In the genomic region with DNA sequence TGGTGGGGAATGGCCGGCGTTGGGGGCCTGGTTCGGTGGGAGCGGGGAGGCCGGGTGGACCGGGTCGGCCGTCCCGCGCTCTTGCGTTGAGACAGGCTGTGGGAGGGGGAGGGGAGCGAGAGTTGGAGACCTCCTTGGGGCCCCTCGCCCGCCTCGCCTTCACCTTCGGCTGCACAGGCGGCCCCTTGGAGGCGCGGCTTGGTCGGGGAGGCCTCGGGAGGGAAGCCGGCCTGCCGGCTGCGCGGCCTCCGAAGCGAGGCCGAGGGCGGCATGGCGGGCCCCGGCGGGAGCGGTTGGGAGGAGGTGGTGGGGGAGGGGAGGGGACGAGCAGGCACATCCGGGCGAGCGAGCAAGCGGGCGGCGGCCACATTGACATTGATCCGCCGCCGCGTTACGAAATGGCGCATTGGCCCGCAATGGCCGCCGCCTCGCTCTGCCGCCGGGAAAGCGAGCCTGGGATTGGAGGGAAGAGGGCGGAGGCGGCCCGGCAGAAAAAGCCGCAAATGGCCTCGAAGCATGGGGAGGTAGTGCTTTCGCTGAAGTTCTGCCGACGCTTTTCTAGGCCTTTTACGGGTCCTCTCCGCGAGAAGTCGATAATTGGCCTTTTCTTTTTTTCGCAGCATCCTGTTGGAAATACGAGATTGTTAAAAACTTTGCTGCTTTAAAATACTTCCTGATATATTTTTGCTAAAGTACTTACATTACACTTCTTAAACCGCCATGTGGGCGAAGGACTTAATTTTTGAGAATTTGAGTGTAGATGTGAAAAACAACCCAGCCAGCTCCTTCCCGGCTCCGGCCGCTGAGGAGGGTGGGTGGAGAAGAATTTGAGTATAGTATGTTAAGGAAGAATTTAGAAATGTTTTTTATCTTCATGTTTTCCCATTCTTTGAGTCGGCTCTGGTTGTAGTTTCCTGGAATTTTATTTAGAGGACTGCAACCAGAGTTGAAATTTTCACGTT, we compare ENCODE assay signal across 1 cellular context.
TF ChIP-seq lines count a peak whose summit lies in the region.

No MANE protein-coding gene starts in this region.

TF ChIP-seq in HepG2, 621 proteins besides CTCF, POLR2A, EP300 and RAD21 (continued from another document and continues in another):
- TF ChIP-seq, protein P1, sequence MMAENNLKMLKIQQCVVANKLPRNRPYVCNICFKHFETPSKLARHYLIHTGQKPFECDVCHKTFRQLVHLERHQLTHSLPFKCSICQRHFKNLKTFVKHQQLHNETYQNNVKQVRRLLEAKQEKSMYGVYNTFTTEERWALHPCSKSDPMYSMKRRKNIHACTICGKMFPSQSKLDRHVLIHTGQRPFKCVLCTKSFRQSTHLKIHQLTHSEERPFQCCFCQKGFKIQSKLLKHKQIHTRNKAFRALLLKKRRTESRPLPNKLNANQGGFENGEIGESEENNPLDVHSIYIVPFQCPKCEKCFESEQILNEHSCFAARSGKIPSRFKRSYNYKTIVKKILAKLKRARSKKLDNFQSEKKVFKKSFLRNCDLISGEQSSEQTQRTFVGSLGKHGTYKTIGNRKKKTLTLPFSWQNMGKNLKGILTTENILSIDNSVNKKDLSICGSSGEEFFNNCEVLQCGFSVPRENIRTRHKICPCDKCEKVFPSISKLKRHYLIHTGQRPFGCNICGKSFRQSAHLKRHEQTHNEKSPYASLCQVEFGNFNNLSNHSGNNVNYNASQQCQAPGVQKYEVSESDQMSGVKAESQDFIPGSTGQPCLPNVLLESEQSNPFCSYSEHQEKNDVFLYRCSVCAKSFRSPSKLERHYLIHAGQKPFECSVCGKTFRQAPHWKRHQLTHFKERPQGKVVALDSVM (CRISPR knock-in tag; IDR thresholded peaks at IDR 0.05), result peak; percentile 96
- peak; percentile 83; the same call in 1 of the 2 replicates for TF ChIP-seq ZNF782 (CRISPR knock-in tag; IDR thresholded peaks at IDR 0.05; ENCODE audit: borderline replicate concordance)
- TF ChIP-seq ZNF547 (CRISPR knock-in tag; IDR thresholded peaks at IDR 0.05), result no peak; the same call in none of the 2 replicates
- 0 out of 2 replicates have a peak, but pooled peaks have one; percentile 69 for TF ChIP-seq REPIN1 (CRISPR knock-in tag; IDR thresholded peaks at IDR 0.05; ENCODE audit: borderline replicate concordance, low read depth)
- TF ChIP-seq ZFP62 (CRISPR knock-in tag; IDR thresholded peaks at IDR 0.05), result no peak
- TF ChIP-seq SMYD3 (CRISPR knock-in tag; IDR thresholded peaks at IDR 0.05), result peak; percentile 68
- no peak; the same call in 1 of the 2 replicates for TF ChIP-seq ZNF577 (CRISPR knock-in tag; IDR thresholded peaks at IDR 0.05; ENCODE audit: borderline replicate concordance, low read depth)
- TF ChIP-seq TBX3 (IDR thresholded peaks at IDR 0.05; ENCODE audit: borderline replicate concordance), result peak; percentile 15; the same call in 1 of the 2 replicates
- peak; percentile 60 for TF ChIP-seq JARID2 (CRISPR knock-in tag; IDR thresholded peaks at IDR 0.05; ENCODE audit: insufficient replicate concordance)
- TF ChIP-seq ATF7-NPFF (CRISPR knock-in tag; IDR thresholded peaks at IDR 0.05; ENCODE audit: low read depth), result peak; percentile 73
- TF ChIP-seq STAG1 (CRISPR knock-in tag; IDR thresholded peaks at IDR 0.05), result 0 out of 2 replicates have a peak, but pooled peaks have one; percentile 17
- peak; percentile 90 for TF ChIP-seq HDAC2 (CRISPR knock-in tag; IDR thresholded peaks at IDR 0.05)
- TF ChIP-seq MTF1 (CRISPR knock-in tag; IDR thresholded peaks at IDR 0.05), result no peak
- TF ChIP-seq, protein P2, sequence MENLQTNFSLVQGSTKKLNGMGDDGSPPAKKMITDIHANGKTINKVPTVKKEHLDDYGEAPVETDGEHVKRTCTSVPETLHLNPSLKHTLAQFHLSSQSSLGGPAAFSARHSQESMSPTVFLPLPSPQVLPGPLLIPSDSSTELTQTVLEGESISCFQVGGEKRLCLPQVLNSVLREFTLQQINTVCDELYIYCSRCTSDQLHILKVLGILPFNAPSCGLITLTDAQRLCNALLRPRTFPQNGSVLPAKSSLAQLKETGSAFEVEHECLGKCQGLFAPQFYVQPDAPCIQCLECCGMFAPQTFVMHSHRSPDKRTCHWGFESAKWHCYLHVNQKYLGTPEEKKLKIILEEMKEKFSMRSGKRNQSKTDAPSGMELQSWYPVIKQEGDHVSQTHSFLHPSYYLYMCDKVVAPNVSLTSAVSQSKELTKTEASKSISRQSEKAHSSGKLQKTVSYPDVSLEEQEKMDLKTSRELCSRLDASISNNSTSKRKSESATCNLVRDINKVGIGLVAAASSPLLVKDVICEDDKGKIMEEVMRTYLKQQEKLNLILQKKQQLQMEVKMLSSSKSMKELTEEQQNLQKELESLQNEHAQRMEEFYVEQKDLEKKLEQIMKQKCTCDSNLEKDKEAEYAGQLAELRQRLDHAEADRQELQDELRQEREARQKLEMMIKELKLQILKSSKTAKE (CRISPR knock-in tag; IDR thresholded peaks at IDR 0.05; ENCODE audit: borderline replicate concordance), result peak; percentile 79; the same call in 1 of the 2 replicates
- TF ChIP-seq NFIC (IDR thresholded peaks at IDR 0.05; ENCODE audit: low read length), result 0 out of 2 replicates have a peak, but pooled peaks have one; percentile 15
- no peak for TF ChIP-seq ZNF264 (CRISPR knock-in tag; IDR thresholded peaks at IDR 0.05)
- TF ChIP-seq MAF1 (CRISPR knock-in tag; IDR thresholded peaks at IDR 0.05; ENCODE audit: borderline replicate concordance), result peak; percentile 43; the same call in 1 of the 2 replicates
- TF ChIP-seq, protein P3, sequence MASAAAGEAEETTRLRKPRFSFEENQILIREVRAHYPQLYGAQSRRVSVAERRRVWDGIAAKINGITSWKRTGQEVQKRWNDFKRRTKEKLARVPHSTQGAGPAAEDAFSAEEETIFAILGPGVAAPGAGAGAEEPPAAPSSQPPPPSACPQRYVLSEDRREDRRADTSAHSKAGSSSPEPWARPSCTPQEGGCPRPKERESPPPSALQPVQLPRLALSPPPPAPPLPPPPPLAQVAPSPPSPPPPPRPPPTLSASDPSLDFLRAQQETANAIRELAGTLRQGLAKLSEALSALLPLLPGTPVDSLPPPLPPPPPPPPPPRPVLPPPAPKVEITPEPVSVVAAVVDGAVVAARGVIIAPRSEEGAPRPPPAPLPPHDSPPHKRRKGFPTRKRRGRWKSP (CRISPR knock-in tag; IDR thresholded peaks at IDR 0.05), result no peak
- TF ChIP-seq ZFYVE20 (CRISPR knock-in tag; IDR thresholded peaks at IDR 0.05; ENCODE audit: borderline replicate concordance, low read depth), result peak; percentile 57; the same call in 1 of the 2 replicates
- TF ChIP-seq, protein P4, sequence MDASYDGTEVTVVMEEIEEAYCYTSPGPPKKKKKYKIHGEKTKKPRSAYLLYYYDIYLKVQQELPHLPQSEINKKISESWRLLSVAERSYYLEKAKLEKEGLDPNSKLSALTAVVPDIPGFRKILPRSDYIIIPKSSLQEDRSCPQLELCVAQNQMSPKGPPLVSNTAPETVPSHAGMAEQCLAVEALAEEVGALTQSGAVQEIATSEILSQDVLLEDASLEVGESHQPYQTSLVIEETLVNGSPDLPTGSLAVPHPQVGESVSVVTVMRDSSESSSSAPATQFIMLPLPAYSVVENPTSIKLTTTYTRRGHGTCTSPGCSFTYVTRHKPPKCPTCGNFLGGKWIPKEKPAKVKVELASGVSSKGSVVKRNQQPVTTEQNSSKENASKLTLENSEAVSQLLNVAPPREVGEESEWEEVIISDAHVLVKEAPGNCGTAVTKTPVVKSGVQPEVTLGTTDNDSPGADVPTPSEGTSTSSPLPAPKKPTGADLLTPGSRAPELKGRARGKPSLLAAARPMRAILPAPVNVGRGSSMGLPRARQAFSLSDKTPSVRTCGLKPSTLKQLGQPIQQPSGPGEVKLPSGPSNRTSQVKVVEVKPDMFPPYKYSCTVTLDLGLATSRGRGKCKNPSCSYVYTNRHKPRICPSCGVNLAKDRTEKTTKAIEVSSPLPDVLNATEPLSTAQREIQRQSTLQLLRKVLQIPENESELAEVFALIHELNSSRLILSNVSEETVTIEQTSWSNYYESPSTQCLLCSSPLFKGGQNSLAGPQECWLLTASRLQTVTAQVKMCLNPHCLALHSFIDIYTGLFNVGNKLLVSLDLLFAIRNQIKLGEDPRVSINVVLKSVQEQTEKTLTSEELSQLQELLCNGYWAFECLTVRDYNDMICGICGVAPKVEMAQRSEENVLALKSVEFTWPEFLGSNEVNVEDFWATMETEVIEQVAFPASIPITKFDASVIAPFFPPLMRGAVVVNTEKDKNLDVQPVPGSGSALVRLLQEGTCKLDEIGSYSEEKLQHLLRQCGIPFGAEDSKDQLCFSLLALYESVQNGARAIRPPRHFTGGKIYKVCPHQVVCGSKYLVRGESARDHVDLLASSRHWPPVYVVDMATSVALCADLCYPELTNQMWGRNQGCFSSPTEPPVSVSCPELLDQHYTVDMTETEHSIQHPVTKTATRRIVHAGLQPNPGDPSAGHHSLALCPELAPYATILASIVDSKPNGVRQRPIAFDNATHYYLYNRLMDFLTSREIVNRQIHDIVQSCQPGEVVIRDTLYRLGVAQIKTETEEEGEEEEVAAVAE (CRISPR knock-in tag; IDR thresholded peaks at IDR 0.05; ENCODE audit: borderline replicate concordance), result peak; percentile 91; the same call in 1 of the 2 replicates
- TF ChIP-seq ZNF780A (CRISPR knock-in tag; IDR thresholded peaks at IDR 0.05), result 0 out of 2 replicates have a peak, but pooled peaks have one; percentile 43
- TF ChIP-seq, protein P5, sequence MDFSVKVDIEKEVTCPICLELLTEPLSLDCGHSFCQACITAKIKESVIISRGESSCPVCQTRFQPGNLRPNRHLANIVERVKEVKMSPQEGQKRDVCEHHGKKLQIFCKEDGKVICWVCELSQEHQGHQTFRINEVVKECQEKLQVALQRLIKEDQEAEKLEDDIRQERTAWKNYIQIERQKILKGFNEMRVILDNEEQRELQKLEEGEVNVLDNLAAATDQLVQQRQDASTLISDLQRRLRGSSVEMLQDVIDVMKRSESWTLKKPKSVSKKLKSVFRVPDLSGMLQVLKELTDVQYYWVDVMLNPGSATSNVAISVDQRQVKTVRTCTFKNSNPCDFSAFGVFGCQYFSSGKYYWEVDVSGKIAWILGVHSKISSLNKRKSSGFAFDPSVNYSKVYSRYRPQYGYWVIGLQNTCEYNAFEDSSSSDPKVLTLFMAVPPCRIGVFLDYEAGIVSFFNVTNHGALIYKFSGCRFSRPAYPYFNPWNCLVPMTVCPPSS (IDR thresholded peaks at IDR 0.05), result no peak
- TF ChIP-seq, protein P6, sequence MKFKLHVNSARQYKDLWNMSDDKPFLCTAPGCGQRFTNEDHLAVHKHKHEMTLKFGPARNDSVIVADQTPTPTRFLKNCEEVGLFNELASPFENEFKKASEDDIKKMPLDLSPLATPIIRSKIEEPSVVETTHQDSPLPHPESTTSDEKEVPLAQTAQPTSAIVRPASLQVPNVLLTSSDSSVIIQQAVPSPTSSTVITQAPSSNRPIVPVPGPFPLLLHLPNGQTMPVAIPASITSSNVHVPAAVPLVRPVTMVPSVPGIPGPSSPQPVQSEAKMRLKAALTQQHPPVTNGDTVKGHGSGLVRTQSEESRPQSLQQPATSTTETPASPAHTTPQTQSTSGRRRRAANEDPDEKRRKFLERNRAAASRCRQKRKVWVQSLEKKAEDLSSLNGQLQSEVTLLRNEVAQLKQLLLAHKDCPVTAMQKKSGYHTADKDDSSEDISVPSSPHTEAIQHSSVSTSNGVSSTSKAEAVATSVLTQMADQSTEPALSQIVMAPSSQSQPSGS (CRISPR knock-in tag; IDR thresholded peaks at IDR 0.05), result peak; percentile 93
- no peak for TF ChIP-seq NRL (CRISPR knock-in tag; IDR thresholded peaks at IDR 0.05; ENCODE audit: borderline replicate concordance)
- TF ChIP-seq, protein P7, sequence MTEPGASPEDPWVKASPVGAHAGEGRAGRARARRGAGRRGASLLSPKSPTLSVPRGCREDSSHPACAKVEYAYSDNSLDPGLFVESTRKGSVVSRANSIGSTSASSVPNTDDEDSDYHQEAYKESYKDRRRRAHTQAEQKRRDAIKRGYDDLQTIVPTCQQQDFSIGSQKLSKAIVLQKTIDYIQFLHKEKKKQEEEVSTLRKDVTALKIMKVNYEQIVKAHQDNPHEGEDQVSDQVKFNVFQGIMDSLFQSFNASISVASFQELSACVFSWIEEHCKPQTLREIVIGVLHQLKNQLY (CRISPR knock-in tag; IDR thresholded peaks at IDR 0.05), result peak; percentile 49; the same call in 1 of the 2 replicates
- TF ChIP-seq SMAD3 (CRISPR knock-in tag; IDR thresholded peaks at IDR 0.05), result 0 out of 2 replicates have a peak, but pooled peaks have one; percentile 24
- 0 out of 2 replicates have a peak, but pooled peaks have one; percentile 35 for TF ChIP-seq PAWR (CRISPR knock-in tag; IDR thresholded peaks at IDR 0.05; ENCODE audit: borderline replicate concordance)
- peak; percentile 94 for TF ChIP-seq AGO1 (IDR thresholded peaks at IDR 0.05; ENCODE audit: low read depth, low read length, poor library complexity, severe bottlenecking)
- no peak for TF ChIP-seq ZMYM2 (CRISPR knock-in tag; IDR thresholded peaks at IDR 0.05)
